In genomic region chr3:138082085-138082991, GRCh38 we compare ENCODE assay signal across 1 cellular context.
A peak's percentile ranks its signal among the peaks of the same experiment; 100 is the strongest.
TF ChIP-seq lines count a peak whose summit lies in the region.

No MANE protein-coding gene starts in this region.

TF ChIP-seq in HCT116, 20 proteins besides CTCF, POLR2A, EP300 and RAD21 (continued from another document):
- TF ChIP-seq ZBTB33 (IDR thresholded peaks at IDR 0.05; ENCODE audit: extremely low read depth, insufficient replicate concordance, low read length) = no peak
- no peak for TF ChIP-seq EZH2phosphoT487 (IDR thresholded peaks at IDR 0.05; ENCODE audit: borderline replicate concordance)
- TF ChIP-seq EGR1 (IDR thresholded peaks at IDR 0.05; ENCODE audit: low read depth) = no peak
- no peak for TF ChIP-seq YY1 (IDR thresholded peaks at IDR 0.05; ENCODE audit: extremely low read depth, insufficient replicate concordance, low read depth, low read length)
- TF ChIP-seq ZFX (IDR thresholded peaks at IDR 0.05) = no peak
- TF ChIP-seq SP1 (IDR thresholded peaks at IDR 0.05; ENCODE audit: low read depth) = 0 out of 2 replicates have a peak, but pooled peaks have one; percentile 39
